19 cellular contexts compared by ENCODE assay signal in genomic region chr13:109336730-109337129, GRCh38.
DNase-seq lines count a peak whose midpoint lies in the region; ATAC-seq and TF ChIP-seq lines count a peak whose summit lies in the region.
"Had no signal": no experiment of that assay in that cellular context is flagged by ENCODE, and none has a peak within 500 bp of the region (broad histone marks: within the 10 kb centered on the region; RNA-seq: fewer than 3 reads in every experiment).

No MANE protein-coding gene starts in this region.

- H3K4me3 ChIP-seq in AG04449 (ENCODE audit: low read depth, low read length) (no peak overlapping the region), IMR-90 (ENCODE audit: insufficient read depth, low read depth, low read length) (no peak overlapping the region), cardiac fibroblast (replicated peaks in 1 of 2; ENCODE audit: low read depth in 2 of 2, low read length in 2 of 2) (no peak overlapping the region)
- H3K4me3 ChIP-seq in effector memory CD4-positive, alpha-beta T cell (ENCODE audit: insufficient read depth, low read depth, low read length, poor library complexity, severe bottlenecking) = no peak overlapping the region
- H3K4me3 ChIP-seq: ascending aorta, uterus had no signal

- in situ Hi-C loops in IMR-90 (cut with MboI; ENCODE audit: low sequenced_read_pairs) = no loop called here

- H4K20me1 ChIP-seq in IMR-90 (ENCODE audit: insufficient read depth, low read length) = no peaks in the 10 kb centered on the region

- POLR2A ChIA-PET in AG04449 (lab: Yijun Ruan, JAX) = no interaction called here
- POLR2A ChIA-PET in IMR-90 (lab: Charles Lee; ENCODE audit: unreplicated experiment) = no interaction called here

- H3K23ac ChIP-seq in IMR-90 (ENCODE audit: low read depth, low read length) = no peak overlapping the region

- H2AK9ac ChIP-seq in IMR-90 (replicated peaks; ENCODE audit: low read depth, low read length, poor library complexity) = no peak overlapping the region

- H3K4ac ChIP-seq in IMR-90 (ENCODE audit: low read depth, low read length) = no peak overlapping the region

- H2AFZ ChIP-seq in IMR-90 (replicated peaks; ENCODE audit: low read length, poor library complexity) = no peak overlapping the region

- no TSS peak for BruUV-seq in IMR-90 (replicated peaks; lab: Mats Ljungman, UMichigan)

- intact Hi-C loops in IMR-90 (cut with micrococcal nuclease) = no loop called here

- no peak for TF ChIP-seq POLR2A in IMR-90 (IDR thresholded peaks at IDR 0.05; ENCODE audit: low read depth, low read length)

- no peak overlapping the region; the same call in 1 of the 2 replicates for H3K4me2 ChIP-seq in IMR-90 (ENCODE audit: low read depth, low read length)

- H2AK5ac ChIP-seq in IMR-90 (ENCODE audit: low read depth, low read length) = no peak overlapping the region

- H4K5ac ChIP-seq in IMR-90 (ENCODE audit: low read depth, low read length) = no peak overlapping the region

- H3K27ac ChIP-seq in IMR-90 (ENCODE audit: insufficient read depth, low read length) = no peak overlapping the region
- no peak overlapping the region for H3K27ac ChIP-seq in effector memory CD4-positive, alpha-beta T cell (ENCODE audit: insufficient read depth, low read length, poor library complexity, severe bottlenecking)
- H3K27ac ChIP-seq: ascending aorta, uterus had no signal

- no peak overlapping the region for H3K56ac ChIP-seq in IMR-90 (ENCODE audit: extremely low read depth, insufficient read depth, low read length)

- no peak overlapping the region for H4K91ac ChIP-seq in IMR-90 (ENCODE audit: insufficient read depth, low read depth, low read length)

- TF ChIP-seq RAD21 in IMR-90 (IDR thresholded peaks at IDR 0.05; ENCODE audit: low read length) = no peak

- H3K36me3 ChIP-seq in IMR-90 (ENCODE audit: control insufficient read depth, insufficient read depth, low read length) = no peaks in the 10 kb centered on the region
- H3K36me3 ChIP-seq in effector memory CD4-positive, alpha-beta T cell (ENCODE audit: control insufficient read depth, insufficient read depth, low read length) = no peaks in the 10 kb centered on the region
- H3K36me3 ChIP-seq: ascending aorta, uterus had no signal

- dilution Hi-C loops in IMR-90 (cut with HindIII; ENCODE audit: low sequenced_read_pairs, unreplicated experiment) = no loop called here

- no peak overlapping the region for H3K14ac ChIP-seq in IMR-90 (replicated peaks; ENCODE audit: low read depth, low read length)

- H3K9me1 ChIP-seq in IMR-90 (ENCODE audit: insufficient read depth, low read length) = peaks cover 6% of the 10 kb centered on the region; the same call in 1 of the 2 replicates

- CTCF ChIA-PET in AG04449 (lab: Yijun Ruan, JAX) (no interaction called here), IMR-90 (lab: Yijun Ruan, JAX) (no interaction called here)

- no peak overlapping the region for H3K18ac ChIP-seq in IMR-90 (ENCODE audit: low read depth, low read length)

- H3K4me1 ChIP-seq in IMR-90 (ENCODE audit: control insufficient read depth, insufficient read depth, low read length) = peaks cover 10% of the 10 kb centered on the region
- no peaks in the 10 kb centered on the region for H3K4me1 ChIP-seq in effector memory CD4-positive, alpha-beta T cell (ENCODE audit: control insufficient read depth, insufficient read depth, low read length, poor library complexity, severe bottlenecking)
- H3K4me1 ChIP-seq: ascending aorta, uterus had no signal

- ATAC-seq in IMR-90 (ENCODE audit: low read depth) = peak; percentile 85
- ATAC-seq: activated CD4-positive, alpha-beta T cell treated with anti-CD3 and anti-CD28 coated beads for 36 hours; activated T-cell treated with anti-CD3 and anti-CD28 coated beads, Interleukin-2, amount 50 U/mL, for 72 hours; stimulated activated memory B cell treated with anti-CD40 and anti-IgM and Interleukin-4, amounts not matched to agents 10 μg/mL and 1 μg/mL and 100 μg/mL, for 72 hours; T-helper 17 cell had no signal

- H2BK20ac ChIP-seq in IMR-90 (ENCODE audit: low read depth, low read length) = no peak overlapping the region; the same call in 1 of the 2 replicates

- peak overlapping the region; percentile 73 for H2BK5ac ChIP-seq in IMR-90 (ENCODE audit: low read depth, low read length, poor library complexity, severe bottlenecking)

- no CpG with 5 or more reads among the region's 1 CpG for WGBS in IMR-90 (ENCODE audit: extremely low coverage in 2 of 2, insufficient read length in 1 of 2), 2 experiments

- no peaks in the 10 kb centered on the region for H3K79me1 ChIP-seq in IMR-90 (ENCODE audit: low read depth in 1 of 2, low read length in 2 of 2)

- TF ChIP-seq CTCF in AG04449 (IDR thresholded peaks at IDR 0.05; ENCODE audit: insufficient read depth, low read length, missing control alignments) (no peak), IMR-90 (conservative IDR thresholded peaks at IDR 0.05; ENCODE audit: low read depth, low read length) (no peak), cardiac fibroblast (IDR thresholded peaks at IDR 0.05; ENCODE audit: low read depth, low read length) (no peak)

- no peak overlapping the region for H2BK15ac ChIP-seq in IMR-90 (ENCODE audit: low read depth, low read length)

- H3K9ac ChIP-seq in IMR-90 (ENCODE audit: low read depth, low read length) = no peak overlapping the region

- DNase-seq in AG04449 (ENCODE audit: low read depth, low spot score) (peak; percentile 74), IMR-90 (peak; percentile 85), cardiac fibroblast (ENCODE audit: low read depth in 2 of 2) (peak; percentile 73 to 90), kidney tubule cell (ENCODE audit: low spot score) (peak; percentile 89), NCI-H2081 (lab: John Stamatoyannopoulos, UW) (no peak), SIG-M5 treated with dmso at 0.1 percent for 504 hours (lab: John Stamatoyannopoulos, UW; ENCODE audit: unreplicated experiment) (no peak), NCI-H510A (lab: John Stamatoyannopoulos, UW) (no peak)
- DNase-seq in effector memory CD4-positive, alpha-beta T cell = no peak
- DNase-seq: activated CD4-positive, alpha-beta T cell treated with anti-CD3 and anti-CD28 coated beads for 36 hours; activated T-cell treated with anti-CD3 and anti-CD28 coated beads, Interleukin-2, amount 50 U/mL, for 72 hours; AML-193; endodermal cell; NCI-H1105; NCI-H446 treated with DMSO at 0.1 percent for 48 hours; stimulated activated CD4-positive, alpha-beta T cell treated with anti-CD3 and anti-CD28 coated beads, Interleukin-4, amount 100 ng/mL, for 24 hours; T-helper 17 cell; uterus had no signal

- no peak overlapping the region for H4K8ac ChIP-seq in IMR-90 (ENCODE audit: low read depth in 2 of 2, low read length in 2 of 2)

- H2BK120ac ChIP-seq in IMR-90 (ENCODE audit: low read depth, low read length) = no peak overlapping the region

- H3K27me3 ChIP-seq in IMR-90 (ENCODE audit: control insufficient read depth, insufficient read depth, low read length) = no peaks in the 10 kb centered on the region
- no peaks in the 10 kb centered on the region for H3K27me3 ChIP-seq in effector memory CD4-positive, alpha-beta T cell (replicated peaks; ENCODE audit: control insufficient read depth, insufficient read depth, low read length, poor library complexity, severe bottlenecking)
- H3K27me3 ChIP-seq: ascending aorta, uterus had no signal

- H3K9me3 ChIP-seq in IMR-90 (ENCODE audit: control insufficient read depth, insufficient read depth, low read length) = no peaks in the 10 kb centered on the region
- H3K9me3 ChIP-seq in effector memory CD4-positive, alpha-beta T cell (ENCODE audit: control insufficient read depth, low read length) = no peaks in the 10 kb centered on the region
- H3K9me3 ChIP-seq: ascending aorta, uterus had no signal

TF ChIP-seq in IMR-90, 13 proteins besides CTCF, POLR2A, EP300 and RAD21:
- no peak for TF ChIP-seq BHLHE40 (IDR thresholded peaks at IDR 0.05; ENCODE audit: low read depth, low read length)

Comparison
In these comparisons a context has a peak if more than half of its experiments do, and no peak if none do; other contexts are left out.
1. DNase-seq: peak in AG04449 (single experiment), IMR-90 (single experiment), cardiac fibroblast (2 of 2) and kidney tubule cell (single experiment); none in NCI-H2081 (0 of 2), effector memory CD4-positive, alpha-beta T cell (0 of 3), SIG-M5 treated with dmso at 0.1 percent for 504 hours (single experiment) and NCI-H510A (single experiment).